In the genomic region with DNA sequence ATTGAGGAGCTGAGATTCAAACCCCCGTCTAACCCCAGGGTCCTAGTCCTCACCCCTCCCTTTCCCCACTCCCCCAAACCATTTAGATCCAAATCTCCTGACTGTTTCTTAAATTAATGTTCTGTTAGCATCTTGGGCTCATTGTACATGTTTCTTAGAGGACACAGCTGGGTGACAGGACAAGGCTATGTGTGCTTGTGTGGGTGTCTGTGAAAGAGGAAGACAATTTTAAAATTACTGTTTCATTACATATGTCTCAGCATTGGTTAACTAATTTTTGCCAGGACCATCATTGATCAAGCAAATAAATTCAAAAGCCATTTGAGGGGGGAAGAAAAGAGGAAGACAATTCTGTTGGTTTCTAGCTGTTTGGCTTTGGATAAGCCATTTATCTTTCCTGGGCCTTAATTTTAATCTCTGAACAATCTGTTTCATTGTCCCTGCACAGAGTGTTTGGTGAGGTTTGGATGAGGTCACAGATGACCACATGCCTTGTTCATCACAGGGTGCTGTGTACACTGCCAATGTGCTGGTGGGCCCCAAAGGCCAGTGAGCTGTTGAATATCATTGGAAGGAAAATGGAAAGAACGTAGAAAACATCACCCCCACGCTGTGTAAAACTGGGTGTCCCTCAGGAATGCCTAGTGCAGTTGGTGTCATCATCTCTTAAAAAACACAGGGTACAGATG, we compare ENCODE assay signal across 12 cellular contexts.
"Had no signal": no experiment of that assay in that cellular context is flagged by ENCODE, and none has a peak within 500 bp of the region (broad histone marks: within the 10 kb centered on the region; RNA-seq: fewer than 3 reads in every experiment).

No MANE protein-coding gene starts in this region.

- H3K27ac Mint-ChIP-seq: activated naive CD4-positive, alpha-beta T cell treated with anti-CD3 and anti-CD28 coated beads, Interleukin-2, amount 50 U/mL, for 72 hours; activated T-cell treated with anti-CD3 and anti-CD28 coated beads, Interleukin-2, amount 50 U/mL, for 24 hours; stimulated activated naive CD8-positive, alpha-beta T cell treated with anti-CD3 and anti-CD28 coated beads, Interleukin-15, Interleukin-2, amounts not matched to agents 100 ng/mL and 50 ng/mL, for 24 hours had no signal

- H3K4me3 Mint-ChIP-seq: activated T-cell treated with anti-CD3 and anti-CD28 coated beads, Interleukin-2, amount 50 U/mL, for 24 hours; brain; natural killer cell; stimulated activated naive CD8-positive, alpha-beta T cell treated with anti-CD3 and anti-CD28 coated beads, Interleukin-15, Interleukin-2, amounts not matched to agents 100 ng/mL and 50 ng/mL, for 24 hours had no signal

- DNase-seq: activated effector memory CD4-positive, alpha-beta T cell treated with anti-CD3 and anti-CD28 coated beads, Interleukin-2, amount 50 U/mL, for 16 hours; activated T-cell treated with anti-CD3 and anti-CD28 coated beads, Interleukin-2, amount 50 U/mL, for 24 hours; amniotic stem cell; mammary epithelial cell; natural killer cell; stimulated activated CD4-positive, alpha-beta T cell treated with anti-CD3 and anti-CD28 coated beads, Interleukin-4, amount 100 ng/mL, for 1 hour; stimulated activated CD8-positive, alpha-beta memory T cell treated with anti-CD3 and anti-CD28 coated beads, Interleukin-4, amount 100 ng/mL, for 48 hours; uterus had no signal

- H3K9me3 Mint-ChIP-seq: activated T-cell treated with anti-CD3 and anti-CD28 coated beads, Interleukin-2, amount 50 U/mL, for 24 hours; natural killer cell; stimulated activated naive CD8-positive, alpha-beta T cell treated with anti-CD3 and anti-CD28 coated beads, Interleukin-15, Interleukin-2, amounts not matched to agents 100 ng/mL and 50 ng/mL, for 24 hours had no signal

- H3K27me3 Mint-ChIP-seq: activated T-cell treated with anti-CD3 and anti-CD28 coated beads, Interleukin-2, amount 50 U/mL, for 24 hours; stimulated activated naive CD8-positive, alpha-beta T cell treated with anti-CD3 and anti-CD28 coated beads, Interleukin-15, Interleukin-2, amounts not matched to agents 100 ng/mL and 50 ng/mL, for 24 hours had no signal

- ATAC-seq: activated CD4-positive, CD25-positive, alpha-beta regulatory T cell treated with anti-CD3 and anti-CD28 coated beads, Interleukin-2, amount 50 U/mL, for 24 hours; activated naive CD4-positive, alpha-beta T cell treated with anti-CD3 and anti-CD28 coated beads, Interleukin-2, amount 50 U/mL, for 72 hours; natural killer cell had no signal

- H3K36me3 Mint-ChIP-seq: activated naive CD4-positive, alpha-beta T cell treated with anti-CD3 and anti-CD28 coated beads, Interleukin-2, amount 50 U/mL, for 72 hours; brain; natural killer cell had no signal
